Comparison of ENCODE assay signal across 8 cellular contexts in the genomic region with DNA sequence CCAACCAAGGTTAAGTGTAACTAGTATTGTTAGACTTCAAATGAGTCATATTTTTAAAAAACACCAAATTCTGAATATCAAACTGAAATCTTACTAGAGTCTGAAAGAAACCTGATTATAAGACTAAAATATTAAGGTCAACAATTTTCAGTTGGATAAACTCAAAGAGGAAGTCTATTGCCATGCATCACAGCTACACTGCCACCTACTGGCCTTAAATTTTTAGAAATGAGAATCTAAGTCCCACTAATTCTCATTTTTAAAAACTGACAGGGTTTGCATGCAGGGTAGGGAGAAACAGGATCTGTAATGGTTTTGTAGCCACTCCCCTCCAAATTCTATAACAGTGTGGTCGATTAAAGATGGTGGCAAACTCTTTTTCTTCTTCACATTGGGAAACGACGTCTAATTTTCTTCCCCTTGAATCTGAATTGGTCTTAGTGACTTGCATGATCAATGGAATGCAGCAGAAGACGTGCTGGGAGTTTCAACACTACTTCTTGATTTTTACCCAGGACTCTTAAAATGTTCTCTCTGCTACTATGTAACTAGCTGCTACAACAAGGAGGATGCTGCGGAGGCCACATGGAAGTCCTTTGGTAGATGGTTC.
DNase-seq lines count a peak whose midpoint lies in the region; ATAC-seq, FAIRE-seq and TF ChIP-seq lines count a peak whose summit lies in the region.

No MANE protein-coding gene starts in this region.

- H3K27me3 ChIP-seq in CD4-positive, alpha-beta T cell (ENCODE audit: control insufficient read depth, insufficient read depth, low read length) = peaks cover 6% of the 10 kb centered on the region
- H3K27me3 ChIP-seq in Loucy (ENCODE audit: insufficient read depth, low read length, poor library complexity, severe bottlenecking) (no peaks in the 10 kb centered on the region), adipocyte (replicated peaks; ENCODE audit: control insufficient read depth, insufficient read depth, low read length) (no peaks in the 10 kb centered on the region), HepG2 (ENCODE audit: control insufficient read depth in 1 of 2, insufficient read depth in 2 of 2, low read length in 2 of 2) (no peaks in the 10 kb centered on the region)

- H3K79me2 ChIP-seq in Loucy (ENCODE audit: insufficient read depth, low read length) (no peaks in the 10 kb centered on the region), HepG2 (ENCODE audit: insufficient read depth, low read length) (no peaks in the 10 kb centered on the region)

- DNase-seq in CD4-positive, alpha-beta T cell = no peak
- DNase-seq in adipocyte (ENCODE audit: low read depth) = peak; percentile 85
- DNase-seq in HepG2 (ENCODE audit: low spot score) = peak; percentile 34
- no peak for DNase-seq in effector CD4-positive, alpha-beta T cell
- DNase-seq in activated CD8-positive, alpha-beta memory T cell treated with anti-CD3 and anti-CD28 coated beads for 24 hours = no peak
- no peak for DNase-seq in NK-92 treated with Interleukin-12 subunit alpha and Interleukin-12 subunit beta, amount 100 ng/mL, for 24 hours (lab: John Stamatoyannopoulos, UW)

- no peaks in the 10 kb centered on the region for H3F3A ChIP-seq in Loucy (ENCODE audit: low read depth)

- intact Hi-C loops in CD4-positive, alpha-beta T cell (cut with DNase I, micrococcal nuclease) = loop anchor here (1.0 to 10.0 kb wide), 3 partner anchors 221 to 676 kb away; no protein-coding TSS in a partner anchor
- intact Hi-C loops in HepG2 (cut with micrococcal nuclease; ENCODE audit: unreplicated experiment) = loop anchor here (1.0 to 10.0 kb wide), 2 partner anchors 204 to 221 kb away; no protein-coding TSS in a partner anchor

- H3K4me1 ChIP-seq in Loucy (ENCODE audit: insufficient read depth, low read length, poor library complexity, severe bottlenecking) (no peaks in the 10 kb centered on the region), adipocyte (ENCODE audit: control insufficient read depth, insufficient read depth, low read length) (peaks cover 7% of the 10 kb centered on the region), HepG2 (ENCODE audit: insufficient read depth, low read length) (no peaks in the 10 kb centered on the region)

- H3K36me3 ChIP-seq in Loucy (ENCODE audit: insufficient read depth, low read length) = no peaks in the 10 kb centered on the region
- no peaks in the 10 kb centered on the region for H3K36me3 ChIP-seq in adipocyte (ENCODE audit: control insufficient read depth, insufficient read depth, low read length, severe bottlenecking)
- no peaks in the 10 kb centered on the region for H3K36me3 ChIP-seq in HepG2 (replicated peaks in 1 of 2; ENCODE audit: control insufficient read depth in 1 of 2, insufficient read depth in 2 of 2, low read length in 2 of 2)

- no peak for TF ChIP-seq POLR2A in HepG2 (IDR thresholded peaks at IDR 0.05; ENCODE audit: insufficient read depth in 1 of 2, low read depth in 2 of 2, low read length in 2 of 2)

- H3K4me2 ChIP-seq in Loucy (ENCODE audit: low read depth, low read length, poor library complexity, severe bottlenecking) (no peak overlapping the region), HepG2 (ENCODE audit: low read depth, low read length) (no peak overlapping the region)

- 0 out of 2 replicates have a peak, but pooled peaks have one; percentile 46 for TF ChIP-seq RAD21 in HepG2 (CRISPR knock-in tag; IDR thresholded peaks at IDR 0.05)

- no peaks in the 10 kb centered on the region for H3K9me3 Mint-ChIP-seq in CD4-positive, alpha-beta T cell

- BruUV-seq in HepG2 (replicated peaks; lab: Mats Ljungman, UMichigan) = no TSS peak

- H2AFZ ChIP-seq in Loucy (ENCODE audit: low read length) (no peak overlapping the region; the same call in 1 of the 2 replicates), HepG2 (ENCODE audit: low read length) (no peak overlapping the region)

- no peaks in the 10 kb centered on the region for H3K4me1 Mint-ChIP-seq in CD4-positive, alpha-beta T cell (ENCODE audit: low read depth)

- no peak for FAIRE-seq in HepG2 (lab: Jason Lieb, UNC)

- TF ChIP-seq CTCF in CD4-positive, alpha-beta T cell (IDR thresholded peaks at IDR 0.05) = peak; percentile 76
- TF ChIP-seq CTCF in Loucy (conservative IDR thresholded peaks at IDR 0.05; ENCODE audit: low read length) (peak; percentile 89), HepG2 (CRISPR knock-in tag; IDR thresholded peaks at IDR 0.05) (peak; percentile 51)

- H3K9me2 ChIP-seq in Loucy (replicated peaks; ENCODE audit: low read depth, low read length) = no peaks in the 10 kb centered on the region

- no peak overlapping the region for H3K4me3 ChIP-seq in Loucy (ENCODE audit: low read length, poor library complexity, severe bottlenecking)
- H3K4me3 ChIP-seq in adipocyte (ENCODE audit: low read length) = no peak overlapping the region
- no peak overlapping the region for H3K4me3 ChIP-seq in HepG2 (replicated peaks in 1 of 3; ENCODE audit: insufficient read depth in 1 of 3, low read depth in 2 of 3, low read length in 3 of 3)

- no peaks in the 10 kb centered on the region for H3K9me3 ChIP-seq in CD4-positive, alpha-beta T cell (ENCODE audit: control insufficient read depth, low read length)
- H3K9me3 ChIP-seq in Loucy (ENCODE audit: insufficient read depth, low read depth, low read length) (no peaks in the 10 kb centered on the region), adipocyte (ENCODE audit: control insufficient read depth, low read length) (no peaks in the 10 kb centered on the region), HepG2 (ENCODE audit: low read length) (no peaks in the 10 kb centered on the region)

- CTCF ChIA-PET in CD4-positive, alpha-beta T cell (lab: Charles Lee) = interaction anchor here (1.0 to 1.4 kb wide), 2 partner anchors 18 to 222 kb away, joined by 3 to 4 read pairs; no protein-coding TSS in a partner anchor
- CTCF ChIA-PET in HepG2 (lab: Yijun Ruan, JAX; ENCODE audit: low intra/inter-chr PET ratio, low total read pairs) = interaction anchor here (1.3 to 2.0 kb wide), 3 partner anchors 19 to 311 kb away, joined by 4 to 5 read pairs (median 5); no protein-coding TSS in a partner anchor

- no peak for TF ChIP-seq EP300 in HepG2 (IDR thresholded peaks at IDR 0.05; ENCODE audit: low read depth in 2 of 2, low read length in 2 of 2)
- TF ChIP-seq EP300 in HepG2 (CRISPR knock-in tag; IDR thresholded peaks at IDR 0.05; ENCODE audit: borderline replicate concordance) = no peak

- no peak for ATAC-seq in CD4-positive, alpha-beta T cell (ENCODE audit: poor library complexity)
- ATAC-seq in GM18519 (IDR thresholded peaks at IDR 0.05; ENCODE audit: low FRiP score, unreplicated experiment) (peak; percentile 53), HepG2 (peak; percentile 61; the same call in 2 of the 3 replicates)

- H3K36me3 Mint-ChIP-seq in CD4-positive, alpha-beta T cell (ENCODE audit: low read depth) = no peaks in the 10 kb centered on the region

- POLR2A ChIA-PET in CD4-positive, alpha-beta T cell (lab: Charles Lee) = no interaction called here
- POLR2A ChIA-PET in HepG2 (lab: Yijun Ruan, JAX) = no interaction called here

- H3K27ac ChIP-seq in CD4-positive, alpha-beta T cell (ENCODE audit: low read depth, low read length) = no peak overlapping the region
- H3K27ac ChIP-seq in HepG2 (ENCODE audit: extremely low read length, insufficient read depth, low read length) = no peak overlapping the region

- no peak overlapping the region for H3K27ac Mint-ChIP-seq in CD4-positive, alpha-beta T cell

- in situ Hi-C loops in HepG2 (cut with HindIII; ENCODE audit: extremely low pct_ligation_motif_present, low pct_unique_long_range_greater_than_20kb) = no loop called here

- WGBS in HepG2 (ENCODE audit: low lambda C conversion rate) = 79% methylated on average over 5 of the region's 5 CpGs

- H3K4me3 Mint-ChIP-seq in CD4-positive, alpha-beta T cell = no peak overlapping the region

- H3K9ac ChIP-seq in Loucy (ENCODE audit: low read depth, low read length, poor library complexity, severe bottlenecking) (no peak overlapping the region), adipocyte (ENCODE audit: low read length) (no peak overlapping the region), HepG2 (ENCODE audit: insufficient read depth, low read depth, low read length) (no peak overlapping the region)

- no peaks in the 10 kb centered on the region for H4K20me1 ChIP-seq in Loucy (ENCODE audit: insufficient read depth, low read length, poor library complexity, severe bottlenecking)
- H4K20me1 ChIP-seq in HepG2 (ENCODE audit: insufficient read depth, low read length) = no peaks in the 10 kb centered on the region

- peaks cover 39% of the 10 kb centered on the region for H3K27me3 Mint-ChIP-seq in CD4-positive, alpha-beta T cell

TF ChIP-seq in HepG2, 621 proteins besides CTCF, POLR2A, EP300 and RAD21 (continues in another document):
- TF ChIP-seq STAG1 (CRISPR knock-in tag; IDR thresholded peaks at IDR 0.05) (peak; percentile 67), ZNF782 (CRISPR knock-in tag; IDR thresholded peaks at IDR 0.05; ENCODE audit: borderline replicate concordance) (no peak), CEBPG (CRISPR knock-in tag; IDR thresholded peaks at IDR 0.05) (no peak), SMC3 (IDR thresholded peaks at IDR 0.05; ENCODE audit: low read length) (peak; percentile 40; the same call in 1 of the 2 replicates), ADNP (CRISPR knock-in tag; IDR thresholded peaks at IDR 0.05) (no peak), ZNF468 (CRISPR knock-in tag; IDR thresholded peaks at IDR 0.05) (no peak), ZNF292 (CRISPR knock-in tag; IDR thresholded peaks at IDR 0.05; ENCODE audit: borderline replicate concordance, low read depth) (no peak), YEATS2 (CRISPR knock-in tag; IDR thresholded peaks at IDR 0.05; ENCODE audit: borderline replicate concordance) (no peak)
- TF ChIP-seq, protein P1, sequence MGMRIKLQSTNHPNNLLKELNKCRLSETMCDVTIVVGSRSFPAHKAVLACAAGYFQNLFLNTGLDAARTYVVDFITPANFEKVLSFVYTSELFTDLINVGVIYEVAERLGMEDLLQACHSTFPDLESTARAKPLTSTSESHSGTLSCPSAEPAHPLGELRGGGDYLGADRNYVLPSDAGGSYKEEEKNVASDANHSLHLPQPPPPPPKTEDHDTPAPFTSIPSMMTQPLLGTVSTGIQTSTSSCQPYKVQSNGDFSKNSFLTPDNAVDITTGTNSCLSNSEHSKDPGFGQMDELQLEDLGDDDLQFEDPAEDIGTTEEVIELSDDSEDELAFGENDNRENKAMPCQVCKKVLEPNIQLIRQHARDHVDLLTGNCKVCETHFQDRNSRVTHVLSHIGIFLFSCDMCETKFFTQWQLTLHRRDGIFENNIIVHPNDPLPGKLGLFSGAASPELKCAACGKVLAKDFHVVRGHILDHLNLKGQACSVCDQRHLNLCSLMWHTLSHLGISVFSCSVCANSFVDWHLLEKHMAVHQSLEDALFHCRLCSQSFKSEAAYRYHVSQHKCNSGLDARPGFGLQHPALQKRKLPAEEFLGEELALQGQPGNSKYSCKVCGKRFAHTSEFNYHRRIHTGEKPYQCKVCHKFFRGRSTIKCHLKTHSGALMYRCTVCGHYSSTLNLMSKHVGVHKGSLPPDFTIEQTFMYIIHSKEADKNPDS (CRISPR knock-in tag; IDR thresholded peaks at IDR 0.05) = no peak

Comparison
In these comparisons a context has a peak if more than half of its experiments do, and no peak if none do; other contexts are left out.
1. DNase-seq: peak in adipocyte (single experiment) and HepG2 (single experiment); none in CD4-positive, alpha-beta T cell (0 of 10), effector CD4-positive, alpha-beta T cell (single experiment), activated CD8-positive, alpha-beta memory T cell treated with anti-CD3 and anti-CD28 coated beads for 24 hours (single experiment) and NK-92 treated with Interleukin-12 subunit alpha and Interleukin-12 subunit beta, amount 100 ng/mL, for 24 hours (single experiment).
2. Peak in every context shown above with its lines, with median percentiles within 50 percentile points of each other: CTCF ChIP-seq.